Comparison of ENCODE assay signal across 17 cellular contexts in the genomic region with DNA sequence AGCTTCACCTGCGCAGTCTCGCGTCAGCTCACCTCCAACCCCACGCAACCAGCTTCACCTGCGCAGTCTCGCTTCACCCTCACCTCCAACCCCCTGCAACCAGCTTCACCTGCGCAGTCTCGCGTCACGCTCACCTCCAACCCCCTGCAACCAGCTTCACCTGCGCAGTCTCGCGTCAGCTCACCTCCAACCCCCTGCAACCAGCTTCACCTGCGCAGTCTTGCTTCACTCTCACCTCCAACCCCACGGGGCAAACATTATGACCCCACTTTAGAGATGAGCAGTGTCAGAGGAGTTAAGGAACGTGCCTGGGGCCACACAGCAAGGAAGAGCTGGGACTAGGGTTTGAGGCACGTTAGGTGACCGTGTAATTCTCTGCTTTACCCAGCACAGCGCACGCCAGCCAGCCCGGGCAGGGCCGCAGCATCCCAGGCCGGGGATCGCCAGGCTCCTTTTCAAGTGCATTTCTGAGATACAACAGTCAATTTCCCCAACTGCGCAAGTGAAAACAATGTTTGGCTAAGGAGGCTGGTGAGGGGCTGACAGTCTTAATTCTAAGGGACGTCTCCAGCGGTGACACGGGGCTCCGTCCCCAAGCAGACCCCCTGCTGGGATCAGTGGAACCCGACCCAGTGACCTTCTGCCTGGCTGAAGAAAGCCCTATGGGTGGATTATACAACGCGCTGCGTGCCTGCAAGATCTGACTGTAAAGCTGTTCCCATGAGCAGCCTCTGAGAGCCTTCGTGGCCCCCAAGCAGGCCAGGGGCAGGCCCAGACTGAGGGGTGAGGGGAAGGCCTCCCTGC. TPM values are rescaled to one million over a fixed set of nuclear protein-coding genes. Genes with fewer than 3 reads are reported as not detected.
DNase-seq lines count a peak whose midpoint lies in the region; ATAC-seq and TF ChIP-seq lines count a peak whose summit lies in the region.
"Had no signal": no experiment of that assay in that cellular context is flagged by ENCODE, and none has a peak within 500 bp of the region (broad histone marks: within the 10 kb centered on the region; RNA-seq: fewer than 3 reads in every experiment).

No MANE protein-coding gene starts in this region.

- H3K4me3 ChIP-seq in ACC112 (ENCODE audit: low read depth, low read length) (peak overlapping the region; percentile 50), IMR-90 (ENCODE audit: insufficient read depth, low read depth, low read length) (no peak overlapping the region), trophoblast cell (ENCODE audit: low read depth, low read length) (no peak overlapping the region), H7 (ENCODE audit: insufficient read depth, low read depth, low read length) (no peak overlapping the region)
- H3K4me3 ChIP-seq in CD8-positive, alpha-beta memory T cell (ENCODE audit: low read length): no peak overlapping the region
- H3K4me3 ChIP-seq: esophagus squamous epithelium, skin epidermis had no signal

- DNase-seq in IMR-90 (no peak), epithelial cell of prostate (ENCODE audit: low read depth, low spot score) (no peak), trophoblast cell (no peak), NCI-H774 (lab: John Stamatoyannopoulos, UW) (no peak), H7 (no peak)
- no peak for DNase-seq in CD8-positive, alpha-beta memory T cell
- DNase-seq: activated CD8-positive, alpha-beta memory T cell treated with anti-CD3 and anti-CD28 coated beads, Interleukin-2, amount 10 ng/mL, durations not matched to agents 7 days and 5 days; AML-193; cortex of kidney; DMS53; esophagus squamous epithelium; hippocampal formation; NCI-H2227 treated with DMSO at 0.1 percent for 48 hours had no signal

- H3K27me3 Mint-ChIP-seq in CD8-positive, alpha-beta memory T cell: no peaks in the 10 kb centered on the region
- H3K27me3 Mint-ChIP-seq: activated CD8-positive, alpha-beta memory T cell treated with anti-CD3 and anti-CD28 coated beads, Interleukin-2, amount 10 ng/mL, durations not matched to agents 7 days and 5 days; activated naive CD8-positive, alpha-beta T cell had no signal

- H3K79me1 ChIP-seq in IMR-90 (ENCODE audit: low read depth in 1 of 2, low read length in 2 of 2): 0 out of 4 replicates have a peak, but pooled peaks cover 0 to 6% of the 10 kb centered on the region in 2 experiments
- H3K79me1 ChIP-seq in trophoblast cell (ENCODE audit: low read length): peaks cover 51% of the 10 kb centered on the region

- peak overlapping the region; percentile 95 for H2BK20ac ChIP-seq in IMR-90 (ENCODE audit: low read depth, low read length)

- CTCF ChIA-PET in IMR-90 (lab: Yijun Ruan, JAX): interaction anchor here (0.9 kb wide), 1 partner anchor 22 kb away, joined by 3 read pairs; the partner anchor contains the start of gene PDGFA
- CTCF ChIA-PET in CD8-positive, alpha-beta memory T cell (lab: Charles Lee): interaction anchor here (1.0 kb wide), 1 partner anchor 189 kb away, joined by 3 read pairs; no protein-coding TSS in a partner anchor

- TF ChIP-seq CTCF in IMR-90 (conservative IDR thresholded peaks at IDR 0.05; ENCODE audit: low read depth, low read length): no peak

- POLR2A ChIA-PET in IMR-90 (lab: Charles Lee; ENCODE audit: unreplicated experiment): no interaction called here
- POLR2A ChIA-PET in CD8-positive, alpha-beta memory T cell (lab: Charles Lee): no interaction called here

- intact Hi-C loops in IMR-90 (cut with micrococcal nuclease): no loop called here

- peaks cover 22% of the 10 kb centered on the region for H3K9me1 ChIP-seq in IMR-90 (ENCODE audit: insufficient read depth, low read length)

- no peaks in the 10 kb centered on the region for H3K36me3 ChIP-seq in ACC112 (ENCODE audit: insufficient read depth, low read length)
- no peaks in the 10 kb centered on the region for H3K36me3 ChIP-seq in IMR-90 (ENCODE audit: control insufficient read depth, insufficient read depth, low read length)
- no peaks in the 10 kb centered on the region for H3K36me3 ChIP-seq in trophoblast cell (ENCODE audit: control insufficient read depth in 1 of 2, insufficient read depth in 2 of 2, low read length in 2 of 2)
- H3K36me3 ChIP-seq in H7 (replicated peaks; ENCODE audit: control insufficient read depth, insufficient read depth, low read length): no peaks in the 10 kb centered on the region
- H3K36me3 ChIP-seq in CD8-positive, alpha-beta memory T cell (ENCODE audit: insufficient read depth, low read length): no peaks in the 10 kb centered on the region
- H3K36me3 ChIP-seq: esophagus squamous epithelium had no signal

- TF ChIP-seq POLR2A in IMR-90 (IDR thresholded peaks at IDR 0.05; ENCODE audit: low read depth, low read length): no peak

- H3K27me3 ChIP-seq in ACC112 (ENCODE audit: insufficient read depth, low read length) (no peaks in the 10 kb centered on the region), IMR-90 (ENCODE audit: control insufficient read depth, insufficient read depth, low read length) (no peaks in the 10 kb centered on the region), trophoblast cell (ENCODE audit: insufficient read depth, low read length) (no peaks in the 10 kb centered on the region), H7 (ENCODE audit: control insufficient read depth, insufficient read depth, low read length) (no peaks in the 10 kb centered on the region)
- H3K27me3 ChIP-seq in CD8-positive, alpha-beta memory T cell (ENCODE audit: insufficient read depth, low read length, poor library complexity, severe bottlenecking): no peaks in the 10 kb centered on the region
- H3K27me3 ChIP-seq: esophagus squamous epithelium had no signal

- H3K4ac ChIP-seq in IMR-90 (ENCODE audit: low read depth, low read length) (peak overlapping the region; percentile 99), trophoblast cell (ENCODE audit: low read depth, low read length) (peak overlapping the region; percentile 17)

- H3K18ac ChIP-seq in IMR-90 (ENCODE audit: low read depth, low read length) (peak overlapping the region; percentile 17; the same call in 1 of the 2 replicates), trophoblast cell (ENCODE audit: low read length) (peak overlapping the region; percentile 62)

- no peaks in the 10 kb centered on the region for H3K9me3 ChIP-seq in IMR-90 (ENCODE audit: control insufficient read depth, insufficient read depth, low read length)
- peaks cover 8% of the 10 kb centered on the region for H3K9me3 ChIP-seq in trophoblast cell (ENCODE audit: insufficient read depth, low read depth, low read length)
- H3K9me3 ChIP-seq in CD8-positive, alpha-beta memory T cell (ENCODE audit: low read length): no peaks in the 10 kb centered on the region

- peak overlapping the region; percentile 66 for H3K56ac ChIP-seq in IMR-90 (ENCODE audit: extremely low read depth, insufficient read depth, low read length)

- H2AFZ ChIP-seq in ACC112 (ENCODE audit: low read length, unreplicated experiment) (peak overlapping the region; percentile 49), IMR-90 (replicated peaks; ENCODE audit: low read length, poor library complexity) (peak overlapping the region; percentile 91), trophoblast cell (ENCODE audit: insufficient read depth, low read length, poor library complexity) (no peak overlapping the region)

- H3K9me3 Mint-ChIP-seq in CD8-positive, alpha-beta memory T cell: peaks cover 0 to 4% (median 0%) of the 10 kb centered on the region in 5 donors

- no peaks in the 10 kb centered on the region for H4K20me1 ChIP-seq in IMR-90 (ENCODE audit: insufficient read depth, low read length)

- H2BK5ac ChIP-seq in IMR-90 (ENCODE audit: low read depth, low read length, poor library complexity, severe bottlenecking) (peak overlapping the region; percentile 77), trophoblast cell (ENCODE audit: low read depth, low read length, poor library complexity) (peak overlapping the region; percentile 45)

- H4K5ac ChIP-seq in IMR-90 (ENCODE audit: low read depth, low read length): peak overlapping the region; percentile 9; the same call in 1 of the 2 replicates

- H3K4me2 ChIP-seq in IMR-90 (ENCODE audit: low read depth, low read length): no peak overlapping the region
- H3K4me2 ChIP-seq in trophoblast cell (ENCODE audit: low read length): peak overlapping the region; percentile 3

- TF ChIP-seq RAD21 in IMR-90 (IDR thresholded peaks at IDR 0.05; ENCODE audit: low read length): no peak

- H2BK12ac ChIP-seq in trophoblast cell (ENCODE audit: low read length): peak overlapping the region; percentile 86

- H2AK5ac ChIP-seq in IMR-90 (ENCODE audit: low read depth, low read length) (peak overlapping the region; percentile 98), trophoblast cell (ENCODE audit: low read length) (peak overlapping the region; percentile 22)

- H4K91ac ChIP-seq in IMR-90 (ENCODE audit: insufficient read depth, low read depth, low read length) (peak overlapping the region; percentile 96), trophoblast cell (ENCODE audit: low read depth, low read length) (peak overlapping the region; percentile 79)

- in situ Hi-C loops in IMR-90 (cut with MboI; ENCODE audit: low sequenced_read_pairs): no loop called here

- H4K12ac ChIP-seq in trophoblast cell (ENCODE audit: low read depth, low read length): no peak overlapping the region

- H3K14ac ChIP-seq in IMR-90 (replicated peaks; ENCODE audit: low read depth, low read length): peak overlapping the region; percentile 95
- H3K14ac ChIP-seq in trophoblast cell (ENCODE audit: low read length): peak overlapping the region; percentile 36

- H3K4me1 ChIP-seq in ACC112 (ENCODE audit: control insufficient read depth, insufficient read depth, low read length, unreplicated experiment) (peaks cover 39% of the 10 kb centered on the region), IMR-90 (ENCODE audit: control insufficient read depth, insufficient read depth, low read length) (peaks cover 37% of the 10 kb centered on the region), trophoblast cell (ENCODE audit: control insufficient read depth in 1 of 2, insufficient read depth in 2 of 2, low read length in 2 of 2) (peaks cover 42 to 51% of the 10 kb centered on the region in 2 experiments)
- no peaks in the 10 kb centered on the region for H3K4me1 ChIP-seq in CD8-positive, alpha-beta memory T cell (ENCODE audit: insufficient read depth, low read length)

- 82% methylated on average over 12 of the region's 34 CpGs; no CpG with 5 or more reads in 1 of the 2 experiments for WGBS in IMR-90 (ENCODE audit: extremely low coverage in 2 of 2, insufficient read length in 1 of 2), 2 experiments
- WGBS in trophoblast cell (ENCODE audit: extremely low coverage, insufficient coverage, insufficient read length): no CpG with 5 or more reads among the region's 34 CpGs

- peaks cover 0 to 4% (median 0%) of the 10 kb centered on the region in 3 donors for H3K36me3 Mint-ChIP-seq in CD8-positive, alpha-beta memory T cell
- H3K36me3 Mint-ChIP-seq: activated CD8-positive, alpha-beta memory T cell treated with anti-CD3 and anti-CD28 coated beads, Interleukin-2, amount 10 ng/mL, durations not matched to agents 7 days and 5 days; activated naive CD8-positive, alpha-beta T cell had no signal

- H2BK120ac ChIP-seq in IMR-90 (ENCODE audit: low read depth, low read length): peak overlapping the region; percentile 99
- peak overlapping the region; percentile 65 for H2BK120ac ChIP-seq in trophoblast cell (ENCODE audit: insufficient read depth, low read length, poor library complexity)

- no peak for ATAC-seq in IMR-90 (ENCODE audit: low read depth)
- ATAC-seq in GM19397 (IDR thresholded peaks at IDR 0.05; ENCODE audit: unreplicated experiment): no peak

- peak overlapping the region; percentile 97 for H2BK15ac ChIP-seq in IMR-90 (ENCODE audit: low read depth, low read length)

- H2AK9ac ChIP-seq in IMR-90 (replicated peaks; ENCODE audit: low read depth, low read length, poor library complexity): peak overlapping the region; percentile 83

- H3K23ac ChIP-seq in IMR-90 (ENCODE audit: low read depth, low read length): peak overlapping the region; percentile 95
- H3K23ac ChIP-seq in trophoblast cell (ENCODE audit: low read length): no peak overlapping the region

- no peaks in the 10 kb centered on the region for H3K4me1 Mint-ChIP-seq in CD8-positive, alpha-beta memory T cell

- no TSS peak for BruUV-seq in IMR-90 (replicated peaks; lab: Mats Ljungman, UMichigan)

- H3K27ac ChIP-seq in ACC112 (ENCODE audit: low read depth, low read length) (peak overlapping the region; percentile 87), IMR-90 (ENCODE audit: insufficient read depth, low read length) (peak overlapping the region; percentile 24), epithelial cell of prostate (peak overlapping the region; percentile 40), trophoblast cell (ENCODE audit: low read depth, low read length) (peak overlapping the region; percentile 55)
- no peak overlapping the region for H3K27ac ChIP-seq in CD8-positive, alpha-beta memory T cell (ENCODE audit: low read depth, low read length)

- H4K8ac ChIP-seq in IMR-90 (ENCODE audit: low read depth in 2 of 2, low read length in 2 of 2): peak overlapping the region; percentile 81 to 82
- H4K8ac ChIP-seq in trophoblast cell (ENCODE audit: low read depth, low read length): peak overlapping the region; percentile 44

- dilution Hi-C loops in IMR-90 (cut with HindIII; ENCODE audit: low sequenced_read_pairs, unreplicated experiment): no loop called here

- peak overlapping the region in 3 of 8 donors; percentile 57 to 94 (median 87) for H3K27ac Mint-ChIP-seq in CD8-positive, alpha-beta memory T cell
- H3K27ac Mint-ChIP-seq: activated CD8-positive, alpha-beta memory T cell treated with anti-CD3 and anti-CD28 coated beads, Interleukin-2, amount 10 ng/mL, durations not matched to agents 7 days and 5 days; activated naive CD8-positive, alpha-beta T cell had no signal

- H3K9ac ChIP-seq in IMR-90 (ENCODE audit: low read depth, low read length) (0 out of 2 replicates have a peak overlapping the region, but pooled peaks have one; percentile 5), trophoblast cell (ENCODE audit: low read length) (no peak overlapping the region)

- no peak overlapping the region for H3K4me3 Mint-ChIP-seq in CD8-positive, alpha-beta memory T cell
- H3K4me3 Mint-ChIP-seq: activated CD8-positive, alpha-beta memory T cell treated with anti-CD3 and anti-CD28 coated beads, Interleukin-2, amount 10 ng/mL, durations not matched to agents 7 days and 5 days; activated naive CD8-positive, alpha-beta T cell had no signal

- H3K79me2 ChIP-seq in ACC112 (ENCODE audit: control insufficient read depth, insufficient read depth, low read length, unreplicated experiment) (no peaks in the 10 kb centered on the region), trophoblast cell (ENCODE audit: control insufficient read depth, insufficient read depth, low read length, poor library complexity) (peaks cover 8% of the 10 kb centered on the region)

RNA-seq across cellular contexts. Expression of gene PDGFA, which starts 22.7 kb away (rescaled TPM):
- total RNA-seq in IMR-90 (2012; rRNA removed): 3.8 and 4.7 TPM in 2 replicates
- polyA plus RNA-seq in IMR-90 (2012; rRNA removed): 3.3 and 4.7 TPM in 2 replicates
- polyA plus RNA-seq in IMR-90 (2012; cell fraction: cytosol; rRNA removed): 2.9 and 3.2 TPM in 2 replicates
- polyA plus RNA-seq in IMR-90 (2012; cell fraction: nucleus; rRNA removed; ENCODE audit: low replicate concordance): 9.1 and 10.4 TPM in 2 replicates
- 9.7 and 10.6 TPM in 2 replicates for polyA plus RNA-seq in trophoblast cell (2013)
- 149 and 202 TPM in 2 replicates for total RNA-seq in H7 (2014; rRNA removed; shearing (Covaris generic))
- total RNA-seq in CD8-positive, alpha-beta memory T cell: 10 to 100 TPM; 11.6 to 11.9 TPM
- 0.68 TPM for polyA plus RNA-seq in CD8-positive, alpha-beta memory T cell

Comparison
In these comparisons a context has a peak if more than half of its experiments do, and no peak if none do; other contexts are left out.
1. RNA of gene PDGFA, which starts 22.7 kb away (total RNA-seq): 149 to 202 TPM in H7; 11.6 to 11.9 TPM in CD8-positive, alpha-beta memory T cell and 3.8 to 4.7 TPM in IMR-90; every median in the first group is over 10 times any median in the second.